10 cellular contexts compared by ENCODE assay signal in genomic region chr6:11366183-11366933, GRCh38.
DNase-seq lines count a peak whose midpoint lies in the region; ATAC-seq, FAIRE-seq and TF ChIP-seq lines count a peak whose summit lies in the region.
"Had no signal": no experiment of that assay in that cellular context is flagged by ENCODE, and none has a peak within 500 bp of the region (broad histone marks: within the 10 kb centered on the region; RNA-seq: fewer than 3 reads in every experiment).

No MANE protein-coding gene starts in this region.

- H2AFZ ChIP-seq in MM.1S (ENCODE audit: low read length) (no peak overlapping the region), K562 (ENCODE audit: low read depth, low read length) (no peak overlapping the region)

- CTCF ChIA-PET in K562 (lab: Yijun Ruan, JAX; ENCODE audit: low intra/inter-chr PET ratio): no interaction called here

- no peaks in the 10 kb centered on the region for H3K27me3 ChIP-seq in MM.1S (replicated peaks; ENCODE audit: insufficient read depth, low read length)
- peaks cover 0 to 10% of the 10 kb centered on the region in 2 experiments; a peak in 2 of 5 replicates for H3K27me3 ChIP-seq in K562 (ENCODE audit: control insufficient read depth in 2 of 2, insufficient read depth in 2 of 2, low read length in 2 of 2)

- ATAC-seq in GM21447 (IDR thresholded peaks at IDR 0.05; ENCODE audit: unreplicated experiment) (peak; percentile 78), K562 (no peak)

- H3K4me1 ChIP-seq in MM.1S (ENCODE audit: low read length) (peaks cover 17% of the 10 kb centered on the region), K562 (replicated peaks in 1 of 2; ENCODE audit: control insufficient read depth in 2 of 2, insufficient read depth in 2 of 2, low read length in 2 of 2) (no peaks in the 10 kb centered on the region)

- no peaks in the 10 kb centered on the region for H3K9me3 ChIP-seq in MM.1S (replicated peaks; ENCODE audit: insufficient read depth, low read length)
- no peaks in the 10 kb centered on the region for H3K9me3 ChIP-seq in K562 (replicated peaks; ENCODE audit: control insufficient read depth, insufficient read depth, low read depth, low read length)

- peaks cover 5% of the 10 kb centered on the region; the same call in 1 of the 2 replicates for H3F3A ChIP-seq in MM.1S (ENCODE audit: insufficient read depth, low read length)

- no peak for TF ChIP-seq POLR2A in K562 (conservative IDR thresholded peaks at IDR 0.05)

- H3K9me1 ChIP-seq in K562 (ENCODE audit: control insufficient read depth, insufficient read depth, low read length): no peaks in the 10 kb centered on the region

- H3K36me3 ChIP-seq in MM.1S (replicated peaks; ENCODE audit: insufficient read depth, low read length): no peaks in the 10 kb centered on the region
- H3K36me3 ChIP-seq in K562 (ENCODE audit: control insufficient read depth, insufficient read depth, low read length): no peaks in the 10 kb centered on the region

- H3K79me2 ChIP-seq in MM.1S (ENCODE audit: low read length) (peaks cover 80% of the 10 kb centered on the region), K562 (ENCODE audit: control insufficient read depth, insufficient read depth, low read length) (no peaks in the 10 kb centered on the region)

- no peak for FAIRE-seq in K562 (lab: Jason Lieb, UNC)
- FAIRE-seq: endometrium had no signal

- H3K4me3 ChIP-seq in MM.1S (ENCODE audit: low read length) (peak overlapping the region; percentile 11; the same call in 1 of the 2 replicates), K562 (no peak overlapping the region)

- intact Hi-C loops in K562 (cut with micrococcal nuclease): no loop called here

- WGBS in K562 (ENCODE audit: insufficient coverage, low coverage, missing lambda C conversion rate): under 1% methylated on average over 7 of the region's 7 CpGs

- H4K20me1 ChIP-seq in MM.1S (ENCODE audit: insufficient read depth, low read length): no peaks in the 10 kb centered on the region
- H4K20me1 ChIP-seq in K562 (replicated peaks; ENCODE audit: control insufficient read depth, insufficient read depth, low read length): no peaks in the 10 kb centered on the region

- H3K9me2 ChIP-seq in MM.1S (replicated peaks; ENCODE audit: insufficient read depth, low read length): no peaks in the 10 kb centered on the region

- TF ChIP-seq RAD21 in K562 (CRISPR knock-in tag; conservative IDR thresholded peaks at IDR 0.05 in 1 of 2, IDR thresholded peaks at IDR 0.05 in 1 of 2): no peak

- BruUV-seq in K562 (replicated peaks; lab: Mats Ljungman, UMichigan): no TSS peak

- in situ Hi-C loops in GM13976 (cut with MboI; ENCODE audit: low sequenced_read_pairs, unreplicated experiment): no loop called here
- in situ Hi-C loops in K562 (cut with MboI): no loop called here

- H3K9ac ChIP-seq in MM.1S (ENCODE audit: low read length) (no peak overlapping the region), K562 (ENCODE audit: insufficient read depth in 1 of 2, low read depth in 2 of 2, low read length in 2 of 2) (no peak overlapping the region)

- H3K4me2 ChIP-seq in MM.1S (ENCODE audit: low read depth, low read length) (peak overlapping the region; percentile 46), K562 (ENCODE audit: insufficient read depth, low read length) (no peak overlapping the region)

- POLR2A ChIA-PET in K562 (lab: Yijun Ruan, JAX): interaction anchor here (1.0 kb wide), 1 partner anchor 8 kb away, joined by 3 read pairs; no protein-coding TSS in a partner anchor

- no peak for TF ChIP-seq EP300 in K562 (IDR thresholded peaks at IDR 0.05; ENCODE audit: low read length)

- DNase-seq in GM13976 (ENCODE audit: low spot score): peak; percentile 70
- peak; percentile 68 for DNase-seq in MM.1S
- DNase-seq in K562 (ENCODE audit: extremely low read depth in 1 of 4, low spot score in 3 of 4): no peak
- peak; percentile 76 for DNase-seq in stimulated activated CD4-positive, alpha-beta T cell treated with anti-CD3 and anti-CD28 coated beads, Interleukin-4, amount 100 ng/mL, for 24 hours
- DNase-seq in NCI-H2081 treated with DMSO at 0.1 percent for 48 hours (lab: John Stamatoyannopoulos, UW): no peak
- DNase-seq in COLO668 (lab: John Stamatoyannopoulos, UW; ENCODE audit: unreplicated experiment): no peak
- DNase-seq in NCI-H510A treated with DMSO at 0.1 percent for 48 hours (lab: John Stamatoyannopoulos, UW): no peak

- H3K27ac ChIP-seq in MM.1S (ENCODE audit: low read length) (peak overlapping the region; percentile 30; the same call in 1 of the 2 replicates), K562 (ENCODE audit: extremely low read depth, low read depth, low read length) (no peak overlapping the region)
- H3K27ac ChIP-seq: HL-60 had no signal

- TF ChIP-seq CTCF in GM13976 (IDR thresholded peaks at IDR 0.05; ENCODE audit: borderline replicate concordance, control extremely low read depth, extremely low read depth, insufficient read depth, missing control alignments): no peak
- TF ChIP-seq CTCF in MM.1S (IDR thresholded peaks at IDR 0.05; ENCODE audit: low read length): no peak
- no peak for TF ChIP-seq CTCF in K562 (IDR thresholded peaks at IDR 0.05 in 2 of 3, conservative IDR thresholded peaks at IDR 0.05 in 1 of 3; ENCODE audit: insufficient read depth in 2 of 3, low read depth in 1 of 3, low read length in 3 of 3)

TF ChIP-seq in K562, 482 proteins besides CTCF, POLR2A, EP300 and RAD21 (continues in another document):
- no peak for TF ChIP-seq ASH1L (IDR thresholded peaks at IDR 0.05; ENCODE audit: borderline replicate concordance, low read depth, partially characterized antibody)
- TF ChIP-seq ELF2 (CRISPR knock-in tag; IDR thresholded peaks at IDR 0.05): no peak
- TF ChIP-seq ATF1 (CRISPR knock-in tag; IDR thresholded peaks at IDR 0.05): no peak
- TF ChIP-seq ATF1 (tag; IDR thresholded peaks at IDR 0.05): peak; percentile 33; the same call in 1 of the 2 replicates
- TF ChIP-seq ZNF347 (CRISPR knock-in tag; IDR thresholded peaks at IDR 0.05; ENCODE audit: low read depth): no peak
- TF ChIP-seq NFE2L1 (tag; IDR thresholded peaks at IDR 0.05; ENCODE audit: borderline replicate concordance, low read depth): 0 out of 2 replicates have a peak, but pooled peaks have one; percentile 4
- no peak for TF ChIP-seq SRSF1 (IDR thresholded peaks at IDR 0.05; ENCODE audit: low read depth, low read length)
- no peak for TF ChIP-seq TAF7 (tag; IDR thresholded peaks at IDR 0.05)
- no peak for TF ChIP-seq JUND (IDR thresholded peaks at IDR 0.05; ENCODE audit: borderline replicate concordance, low read depth, low read length)
- TF ChIP-seq JUND (tag; IDR thresholded peaks at IDR 0.05; ENCODE audit: borderline replicate concordance, low read depth, low read length): peak; percentile 76; the same call in 1 of the 3 replicates
- TF ChIP-seq PCBP2 (IDR thresholded peaks at IDR 0.05; ENCODE audit: low read depth, low read length, poor library complexity, severe bottlenecking): no peak
- TF ChIP-seq, protein P1, sequence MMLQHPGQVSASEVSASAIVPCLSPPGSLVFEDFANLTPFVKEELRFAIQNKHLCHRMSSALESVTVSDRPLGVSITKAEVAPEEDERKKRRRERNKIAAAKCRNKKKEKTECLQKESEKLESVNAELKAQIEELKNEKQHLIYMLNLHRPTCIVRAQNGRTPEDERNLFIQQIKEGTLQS (IDR thresholded peaks at IDR 0.05): peak; percentile 65
- TF ChIP-seq, protein P1 (CRISPR knock-in tag; conservative IDR thresholded peaks at IDR 0.05): no peak
- TF ChIP-seq TAF15 (IDR thresholded peaks at IDR 0.05; ENCODE audit: low read depth, low read length): no peak
- TF ChIP-seq DIDO1 (tag; IDR thresholded peaks at IDR 0.05; ENCODE audit: low read depth): no peak
- no peak for TF ChIP-seq ETV5 (CRISPR knock-in tag; IDR thresholded peaks at IDR 0.05; ENCODE audit: low read depth)
- no peak for TF ChIP-seq MYC (IDR thresholded peaks at IDR 0.05; ENCODE audit: low read depth, low read length)
- no peak for TF ChIP-seq MYC (CRISPR knock-in tag; IDR thresholded peaks at IDR 0.05; ENCODE audit: borderline replicate concordance, low read depth)
- peak; percentile 57; the same call in 1 of the 2 replicates for TF ChIP-seq ATF7 (IDR thresholded peaks at IDR 0.05)
- no peak for TF ChIP-seq ARID3B (CRISPR knock-in tag; IDR thresholded peaks at IDR 0.05; ENCODE audit: borderline replicate concordance)
- TF ChIP-seq, protein P2, sequence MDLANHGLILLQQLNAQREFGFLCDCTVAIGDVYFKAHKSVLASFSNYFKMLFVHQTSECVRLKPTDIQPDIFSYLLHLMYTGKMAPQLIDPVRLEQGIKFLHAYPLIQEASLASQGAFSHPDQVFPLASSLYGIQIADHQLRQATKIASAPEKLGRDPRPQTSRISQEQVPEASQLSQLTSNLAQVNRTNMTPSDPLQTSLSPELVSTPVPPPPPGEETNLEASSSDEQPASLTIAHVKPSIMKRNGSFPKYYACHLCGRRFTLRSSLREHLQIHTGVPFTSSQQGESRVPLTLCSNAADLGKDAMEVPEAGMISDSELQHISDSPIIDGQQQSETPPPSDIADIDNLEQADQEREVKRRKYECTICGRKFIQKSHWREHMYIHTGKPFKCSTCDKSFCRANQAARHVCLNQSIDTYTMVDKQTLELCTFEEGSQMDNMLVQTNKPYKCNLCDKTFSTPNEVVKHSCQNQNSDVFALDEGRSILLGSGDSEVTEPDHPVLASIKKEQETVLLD (IDR thresholded peaks at IDR 0.05): no peak
- TF ChIP-seq ESRRB (CRISPR knock-in tag; IDR thresholded peaks at IDR 0.05; ENCODE audit: borderline replicate concordance): no peak
- no peak for TF ChIP-seq ZNF232 (CRISPR knock-in tag; IDR thresholded peaks at IDR 0.05)

Comparison
In these comparisons a context has a peak if more than half of its experiments do, and no peak if none do; other contexts are left out.
1. DNase-seq: peak in GM13976 (single experiment), MM.1S (single experiment) and stimulated activated CD4-positive, alpha-beta T cell treated with anti-CD3 and anti-CD28 coated beads, Interleukin-4, amount 100 ng/mL, for 24 hours (single experiment); none in K562 (0 of 4), NCI-H2081 treated with DMSO at 0.1 percent for 48 hours (single experiment), COLO668 (single experiment) and NCI-H510A treated with DMSO at 0.1 percent for 48 hours (single experiment).